ENCODE assay signal across 1 cellular context in the genomic region with DNA sequence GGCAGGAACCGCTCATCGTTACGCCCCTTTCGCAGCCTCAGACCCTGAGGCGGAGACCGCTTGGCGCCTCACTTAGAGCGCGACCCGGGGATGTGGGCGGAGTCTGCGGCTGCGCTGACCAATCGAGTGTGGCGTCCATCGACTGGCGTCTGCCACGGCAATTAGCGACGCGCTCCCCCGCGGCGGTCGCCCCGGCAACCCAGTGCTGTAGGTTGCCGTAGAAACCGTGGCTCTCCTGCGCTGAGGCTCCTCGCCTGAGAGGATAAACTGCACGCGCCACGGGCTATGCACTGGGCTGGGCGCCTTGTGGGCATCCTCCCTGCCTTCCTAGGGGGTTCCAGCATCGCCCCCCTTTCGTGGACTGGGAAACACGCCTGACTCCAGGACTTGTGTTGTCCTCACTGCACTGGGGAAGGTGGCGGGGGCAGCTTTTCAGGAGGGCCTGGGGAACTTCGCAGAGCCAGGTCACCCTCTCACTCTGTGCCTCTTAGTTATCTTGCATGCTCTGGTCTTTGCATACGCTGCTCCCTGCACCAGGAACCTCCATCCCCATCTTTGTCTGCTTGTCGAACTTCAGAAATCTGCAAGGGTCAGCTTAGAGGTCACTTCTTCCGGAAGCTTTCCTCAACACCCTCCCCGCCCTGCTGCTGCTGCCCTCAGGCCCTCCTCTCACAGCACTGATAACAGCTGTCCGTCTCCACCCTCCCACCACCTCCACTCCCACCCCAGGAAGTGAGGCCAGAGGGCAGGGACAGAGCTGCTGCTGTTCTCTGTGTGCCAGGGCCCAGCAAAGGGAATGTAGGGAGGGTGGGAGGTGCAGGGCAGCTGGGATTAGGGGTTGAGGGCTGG.
TF ChIP-seq lines count a peak whose summit lies in the region.

No MANE protein-coding gene starts in this region.

TF ChIP-seq in H1, 55 proteins besides CTCF, POLR2A, EP300 and RAD21:
- TF ChIP-seq POLR2AphosphoS5 (IDR thresholded peaks at IDR 0.05; ENCODE audit: low read depth, low read length) (no peak), FOSL1 (IDR thresholded peaks at IDR 0.05; ENCODE audit: insufficient read depth, low read depth, low read length) (no peak), TCF12 (IDR thresholded peaks at IDR 0.05; ENCODE audit: low read depth, low read length) (no peak), CHD2 (IDR thresholded peaks at IDR 0.05; ENCODE audit: low read length) (0 out of 2 replicates have a peak, but pooled peaks have one; percentile 39), CREB1 (IDR thresholded peaks at IDR 0.05) (peak; percentile 93), CBX8 (IDR thresholded peaks at IDR 0.05; ENCODE audit: borderline replicate concordance, low read depth, low read length) (no peak), ASH2L (IDR thresholded peaks at IDR 0.05; ENCODE audit: low read length) (peak; percentile 1), MAFK (IDR thresholded peaks at IDR 0.05; ENCODE audit: low read depth, low read length) (no peak), ZNF274 (IDR thresholded peaks at IDR 0.05; ENCODE audit: borderline replicate concordance, extremely low read depth, low read length) (no peak), JUND (IDR thresholded peaks at IDR 0.05; ENCODE audit: low read length) (no peak), SAP30 (IDR thresholded peaks at IDR 0.05; ENCODE audit: insufficient read depth, insufficient replicate concordance, low read length) (no peak), TBP (IDR thresholded peaks at IDR 0.05; ENCODE audit: low read depth, low read length) (no peak), GABPA (IDR thresholded peaks at IDR 0.05; ENCODE audit: borderline replicate concordance, insufficient read depth, low read length) (no peak), SIN3A (conservative IDR thresholded peaks at IDR 0.05 in 1 of 2, IDR thresholded peaks at IDR 0.05 in 1 of 2; ENCODE audit: low read depth in 1 of 2, low read length in 2 of 2) (peak in 1 of 2 experiments; percentile 81; a peak in 1 of 4 replicates), PHF8 (conservative IDR thresholded peaks at IDR 0.05; ENCODE audit: low read depth, low read length) (no peak), RNF2 (IDR thresholded peaks at IDR 0.05; ENCODE audit: borderline replicate concordance, low read depth, low read length, missing control alignments, poor library complexity, severe bottlenecking) (no peak), TAF7 (optimal IDR thresholded peaks at IDR 0.05; ENCODE audit: borderline replicate concordance, low read depth, low read length) (no peak), NRF1 (IDR thresholded peaks at IDR 0.05; ENCODE audit: low read depth, low read length) (no peak), HDAC6 (IDR thresholded peaks at IDR 0.05; ENCODE audit: low read depth, low read length) (no peak), GTF2F1 (IDR thresholded peaks at IDR 0.05; ENCODE audit: borderline replicate concordance, low read depth, low read length) (no peak), HDAC2 (IDR thresholded peaks at IDR 0.05; ENCODE audit: borderline replicate concordance in 1 of 2, low read depth in 2 of 2, low read length in 2 of 2) (no peak), SRF (IDR thresholded peaks at IDR 0.05; ENCODE audit: low read depth, low read length) (no peak), BRCA1 (IDR thresholded peaks at IDR 0.05; ENCODE audit: low read depth, low read length) (no peak), RXRA (IDR thresholded peaks at IDR 0.05; ENCODE audit: insufficient read depth, low read depth, low read length) (no peak), SP2 (IDR thresholded peaks at IDR 0.05; ENCODE audit: low read length) (no peak), KDM1A (IDR thresholded peaks at IDR 0.05; ENCODE audit: borderline replicate concordance, low read length) (no peak), SUZ12 (IDR thresholded peaks at IDR 0.05; ENCODE audit: low read length) (no peak), NANOG (IDR thresholded peaks at IDR 0.05; ENCODE audit: insufficient read depth, low read depth, low read length, poor library complexity, severe bottlenecking) (peak; percentile 73), EZH2 (IDR thresholded peaks at IDR 0.05; ENCODE audit: low read depth, low read length, severe bottlenecking) (no peak), CBX5 (IDR thresholded peaks at IDR 0.05; ENCODE audit: low read depth, low read length) (no peak), SP1 (IDR thresholded peaks at IDR 0.05; ENCODE audit: low read depth, low read length) (peak; percentile 80), TAF1 (IDR thresholded peaks at IDR 0.05; ENCODE audit: low read depth, low read length) (no peak), BACH1 (IDR thresholded peaks at IDR 0.05; ENCODE audit: low read length) (no peak), RFX5 (IDR thresholded peaks at IDR 0.05; ENCODE audit: borderline replicate concordance, low read depth, low read length) (no peak), SIX5 (IDR thresholded peaks at IDR 0.05; ENCODE audit: low read depth, low read length) (no peak), TEAD4 (IDR thresholded peaks at IDR 0.05; ENCODE audit: low read depth, low read length) (no peak), KDM4A (IDR thresholded peaks at IDR 0.05; ENCODE audit: low read depth, low read length, severe bottlenecking) (no peak), POU5F1 (IDR thresholded peaks at IDR 0.05; ENCODE audit: low read depth, low read length) (no peak), CTBP2 (IDR thresholded peaks at IDR 0.05; ENCODE audit: borderline replicate concordance, insufficient read depth, insufficient read length, low read length) (no peak), BCL11A (IDR thresholded peaks at IDR 0.05; ENCODE audit: low read depth in 2 of 2, low read length in 2 of 2) (no peak), EGR1 (IDR thresholded peaks at IDR 0.05; ENCODE audit: borderline replicate concordance, low read depth, low read length) (no peak)
- TF ChIP-seq, protein P1, sequence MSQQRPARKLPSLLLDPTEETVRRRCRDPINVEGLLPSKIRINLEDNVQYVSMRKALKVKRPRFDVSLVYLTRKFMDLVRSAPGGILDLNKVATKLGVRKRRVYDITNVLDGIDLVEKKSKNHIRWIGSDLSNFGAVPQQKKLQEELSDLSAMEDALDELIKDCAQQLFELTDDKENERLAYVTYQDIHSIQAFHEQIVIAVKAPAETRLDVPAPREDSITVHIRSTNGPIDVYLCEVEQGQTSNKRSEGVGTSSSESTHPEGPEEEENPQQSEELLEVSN (IDR thresholded peaks at IDR 0.05): peak; percentile 42; the same call in 1 of the 2 replicates
- TF ChIP-seq, protein P2, sequence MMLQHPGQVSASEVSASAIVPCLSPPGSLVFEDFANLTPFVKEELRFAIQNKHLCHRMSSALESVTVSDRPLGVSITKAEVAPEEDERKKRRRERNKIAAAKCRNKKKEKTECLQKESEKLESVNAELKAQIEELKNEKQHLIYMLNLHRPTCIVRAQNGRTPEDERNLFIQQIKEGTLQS (IDR thresholded peaks at IDR 0.05; ENCODE audit: insufficient read depth, low read depth, low read length): no peak
- TF ChIP-seq, protein P3, sequence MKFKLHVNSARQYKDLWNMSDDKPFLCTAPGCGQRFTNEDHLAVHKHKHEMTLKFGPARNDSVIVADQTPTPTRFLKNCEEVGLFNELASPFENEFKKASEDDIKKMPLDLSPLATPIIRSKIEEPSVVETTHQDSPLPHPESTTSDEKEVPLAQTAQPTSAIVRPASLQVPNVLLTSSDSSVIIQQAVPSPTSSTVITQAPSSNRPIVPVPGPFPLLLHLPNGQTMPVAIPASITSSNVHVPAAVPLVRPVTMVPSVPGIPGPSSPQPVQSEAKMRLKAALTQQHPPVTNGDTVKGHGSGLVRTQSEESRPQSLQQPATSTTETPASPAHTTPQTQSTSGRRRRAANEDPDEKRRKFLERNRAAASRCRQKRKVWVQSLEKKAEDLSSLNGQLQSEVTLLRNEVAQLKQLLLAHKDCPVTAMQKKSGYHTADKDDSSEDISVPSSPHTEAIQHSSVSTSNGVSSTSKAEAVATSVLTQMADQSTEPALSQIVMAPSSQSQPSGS (IDR thresholded peaks at IDR 0.05; ENCODE audit: low read length): no peak
- TF ChIP-seq, protein P4, sequence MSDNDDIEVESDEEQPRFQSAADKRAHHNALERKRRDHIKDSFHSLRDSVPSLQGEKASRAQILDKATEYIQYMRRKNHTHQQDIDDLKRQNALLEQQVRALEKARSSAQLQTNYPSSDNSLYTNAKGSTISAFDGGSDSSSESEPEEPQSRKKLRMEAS (IDR thresholded peaks at IDR 0.05): peak; percentile 36; the same call in 1 of the 2 replicates
- TF ChIP-seq, protein P5, sequence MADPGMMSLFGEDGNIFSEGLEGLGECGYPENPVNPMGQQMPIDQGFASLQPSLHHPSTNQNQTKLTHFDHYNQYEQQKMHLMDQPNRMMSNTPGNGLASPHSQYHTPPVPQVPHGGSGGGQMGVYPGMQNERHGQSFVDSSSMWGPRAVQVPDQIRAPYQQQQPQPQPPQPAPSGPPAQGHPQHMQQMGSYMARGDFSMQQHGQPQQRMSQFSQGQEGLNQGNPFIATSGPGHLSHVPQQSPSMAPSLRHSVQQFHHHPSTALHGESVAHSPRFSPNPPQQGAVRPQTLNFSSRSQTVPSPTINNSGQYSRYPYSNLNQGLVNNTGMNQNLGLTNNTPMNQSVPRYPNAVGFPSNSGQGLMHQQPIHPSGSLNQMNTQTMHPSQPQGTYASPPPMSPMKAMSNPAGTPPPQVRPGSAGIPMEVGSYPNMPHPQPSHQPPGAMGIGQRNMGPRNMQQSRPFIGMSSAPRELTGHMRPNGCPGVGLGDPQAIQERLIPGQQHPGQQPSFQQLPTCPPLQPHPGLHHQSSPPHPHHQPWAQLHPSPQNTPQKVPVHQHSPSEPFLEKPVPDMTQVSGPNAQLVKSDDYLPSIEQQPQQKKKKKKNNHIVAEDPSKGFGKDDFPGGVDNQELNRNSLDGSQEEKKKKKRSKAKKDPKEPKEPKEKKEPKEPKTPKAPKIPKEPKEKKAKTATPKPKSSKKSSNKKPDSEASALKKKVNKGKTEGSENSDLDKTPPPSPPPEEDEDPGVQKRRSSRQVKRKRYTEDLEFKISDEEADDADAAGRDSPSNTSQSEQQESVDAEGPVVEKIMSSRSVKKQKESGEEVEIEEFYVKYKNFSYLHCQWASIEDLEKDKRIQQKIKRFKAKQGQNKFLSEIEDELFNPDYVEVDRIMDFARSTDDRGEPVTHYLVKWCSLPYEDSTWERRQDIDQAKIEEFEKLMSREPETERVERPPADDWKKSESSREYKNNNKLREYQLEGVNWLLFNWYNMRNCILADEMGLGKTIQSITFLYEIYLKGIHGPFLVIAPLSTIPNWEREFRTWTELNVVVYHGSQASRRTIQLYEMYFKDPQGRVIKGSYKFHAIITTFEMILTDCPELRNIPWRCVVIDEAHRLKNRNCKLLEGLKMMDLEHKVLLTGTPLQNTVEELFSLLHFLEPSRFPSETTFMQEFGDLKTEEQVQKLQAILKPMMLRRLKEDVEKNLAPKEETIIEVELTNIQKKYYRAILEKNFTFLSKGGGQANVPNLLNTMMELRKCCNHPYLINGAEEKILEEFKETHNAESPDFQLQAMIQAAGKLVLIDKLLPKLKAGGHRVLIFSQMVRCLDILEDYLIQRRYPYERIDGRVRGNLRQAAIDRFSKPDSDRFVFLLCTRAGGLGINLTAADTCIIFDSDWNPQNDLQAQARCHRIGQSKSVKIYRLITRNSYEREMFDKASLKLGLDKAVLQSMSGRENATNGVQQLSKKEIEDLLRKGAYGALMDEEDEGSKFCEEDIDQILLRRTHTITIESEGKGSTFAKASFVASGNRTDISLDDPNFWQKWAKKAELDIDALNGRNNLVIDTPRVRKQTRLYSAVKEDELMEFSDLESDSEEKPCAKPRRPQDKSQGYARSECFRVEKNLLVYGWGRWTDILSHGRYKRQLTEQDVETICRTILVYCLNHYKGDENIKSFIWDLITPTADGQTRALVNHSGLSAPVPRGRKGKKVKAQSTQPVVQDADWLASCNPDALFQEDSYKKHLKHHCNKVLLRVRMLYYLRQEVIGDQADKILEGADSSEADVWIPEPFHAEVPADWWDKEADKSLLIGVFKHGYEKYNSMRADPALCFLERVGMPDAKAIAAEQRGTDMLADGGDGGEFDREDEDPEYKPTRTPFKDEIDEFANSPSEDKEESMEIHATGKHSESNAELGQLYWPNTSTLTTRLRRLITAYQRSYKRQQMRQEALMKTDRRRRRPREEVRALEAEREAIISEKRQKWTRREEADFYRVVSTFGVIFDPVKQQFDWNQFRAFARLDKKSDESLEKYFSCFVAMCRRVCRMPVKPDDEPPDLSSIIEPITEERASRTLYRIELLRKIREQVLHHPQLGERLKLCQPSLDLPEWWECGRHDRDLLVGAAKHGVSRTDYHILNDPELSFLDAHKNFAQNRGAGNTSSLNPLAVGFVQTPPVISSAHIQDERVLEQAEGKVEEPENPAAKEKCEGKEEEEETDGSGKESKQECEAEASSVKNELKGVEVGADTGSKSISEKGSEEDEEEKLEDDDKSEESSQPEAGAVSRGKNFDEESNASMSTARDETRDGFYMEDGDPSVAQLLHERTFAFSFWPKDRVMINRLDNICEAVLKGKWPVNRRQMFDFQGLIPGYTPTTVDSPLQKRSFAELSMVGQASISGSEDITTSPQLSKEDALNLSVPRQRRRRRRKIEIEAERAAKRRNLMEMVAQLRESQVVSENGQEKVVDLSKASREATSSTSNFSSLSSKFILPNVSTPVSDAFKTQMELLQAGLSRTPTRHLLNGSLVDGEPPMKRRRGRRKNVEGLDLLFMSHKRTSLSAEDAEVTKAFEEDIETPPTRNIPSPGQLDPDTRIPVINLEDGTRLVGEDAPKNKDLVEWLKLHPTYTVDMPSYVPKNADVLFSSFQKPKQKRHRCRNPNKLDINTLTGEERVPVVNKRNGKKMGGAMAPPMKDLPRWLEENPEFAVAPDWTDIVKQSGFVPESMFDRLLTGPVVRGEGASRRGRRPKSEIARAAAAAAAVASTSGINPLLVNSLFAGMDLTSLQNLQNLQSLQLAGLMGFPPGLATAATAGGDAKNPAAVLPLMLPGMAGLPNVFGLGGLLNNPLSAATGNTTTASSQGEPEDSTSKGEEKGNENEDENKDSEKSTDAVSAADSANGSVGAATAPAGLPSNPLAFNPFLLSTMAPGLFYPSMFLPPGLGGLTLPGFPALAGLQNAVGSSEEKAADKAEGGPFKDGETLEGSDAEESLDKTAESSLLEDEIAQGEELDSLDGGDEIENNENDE (IDR thresholded peaks at IDR 0.05; ENCODE audit: insufficient replicate concordance, low read length): no peak
TF ChIP-seq in H1: peak in this region for 8.
